1 cellular context compared by ENCODE assay signal in the genomic region with DNA sequence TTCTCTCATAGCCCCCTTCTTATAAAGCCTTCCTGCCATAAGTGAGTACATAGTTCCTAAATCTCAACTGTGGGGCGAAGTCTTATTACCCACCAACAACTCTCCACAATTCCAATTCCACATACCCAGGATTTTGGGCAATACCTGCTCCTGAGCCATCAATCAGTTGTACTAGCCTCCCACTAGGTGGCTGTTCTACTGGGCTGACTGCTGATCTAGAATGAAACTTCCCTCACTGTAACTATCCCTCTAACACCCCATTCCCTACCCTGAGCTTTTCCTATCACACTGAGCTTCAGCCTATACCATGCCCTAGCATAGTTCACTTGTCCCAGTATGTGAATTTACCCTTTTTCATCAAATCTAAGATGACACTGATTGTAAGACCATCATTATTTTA.
TF ChIP-seq lines count a peak whose summit lies in the region.

No MANE protein-coding gene starts in this region.

TF ChIP-seq in GM12878, 131 proteins besides CTCF, POLR2A, EP300 and RAD21:
- TF ChIP-seq ZNF274 (IDR thresholded peaks at IDR 0.05; ENCODE audit: insufficient read depth, insufficient read length) (no peak), SMC3 (IDR thresholded peaks at IDR 0.05; ENCODE audit: borderline replicate concordance, low read length) (peak; percentile 21; the same call in 1 of the 2 replicates), ZBTB40 (IDR thresholded peaks at IDR 0.05; ENCODE audit: borderline replicate concordance) (no peak)
